13 cellular contexts compared by ENCODE assay signal in genomic region chr17:55769625-55770000, GRCh38. TPM values are rescaled to one million over a fixed set of nuclear protein-coding genes. Genes with fewer than 3 reads are reported as not detected.
A peak's percentile ranks its signal among the peaks of the same experiment; 100 is the strongest.
DNase-seq lines count a peak whose midpoint lies in the region; ATAC-seq and TF ChIP-seq lines count a peak whose summit lies in the region.
"Had no signal": no experiment of that assay in that cellular context is flagged by ENCODE, and none has a peak within 500 bp of the region (broad histone marks: within the 10 kb centered on the region; RNA-seq: fewer than 3 reads in every experiment).

No MANE protein-coding gene starts in this region.

- peak; percentile 65 for DNase-seq in Daoy (ENCODE audit: low read depth)
- DNase-seq in Panc1 (ENCODE audit: low read depth, low spot score) = no peak
- DNase-seq in fibroblast of the aortic adventitia (ENCODE audit: low read depth) = peak; percentile 83
- DNase-seq in sigmoid colon = peak; percentile 73
- DNase-seq in COLO668 (lab: John Stamatoyannopoulos, UW; ENCODE audit: unreplicated experiment) = no peak
- no peak for DNase-seq in NCI-H446 (lab: John Stamatoyannopoulos, UW)
- DNase-seq: effector memory CD8-positive, alpha-beta T cell; NCI-H146; stimulated activated CD4-positive, alpha-beta T cell treated with anti-CD3 and anti-CD28 coated beads, Interleukin-2, amount 100 ng/mL, for 48 hours had no signal

- ATAC-seq in Panc1 = peak; percentile 55
- no peak for ATAC-seq in HG02610 (IDR thresholded peaks at IDR 0.05; ENCODE audit: unreplicated experiment)
- ATAC-seq in HG03442 (IDR thresholded peaks at IDR 0.05; ENCODE audit: unreplicated experiment) = no peak
- ATAC-seq: activated T-helper 17 cell treated with anti-CD3 and anti-CD28 coated beads, Interleukin-2, amount 50 U/mL, for 72 hours; effector memory CD8-positive, alpha-beta T cell had no signal

- intact Hi-C loops in Panc1 (cut with micrococcal nuclease; ENCODE audit: unreplicated experiment) = no loop called here
- intact Hi-C loops in sigmoid colon (cut with DNase I) = loop anchor here (5.0 kb wide), 2 partner anchors 47 to 117 kb away; partner anchors contain the start of gene TMEM100

- H3K9me3 ChIP-seq in Panc1 (ENCODE audit: control insufficient read depth, insufficient read depth, low read depth, low read length) (no peaks in the 10 kb centered on the region), sigmoid colon (no peaks in the 10 kb centered on the region)

- H3K27me3 ChIP-seq in Panc1 (ENCODE audit: control insufficient read depth, insufficient read depth, low read length) = no peaks in the 10 kb centered on the region
- no peaks in the 10 kb centered on the region for H3K27me3 ChIP-seq in sigmoid colon

- WGBS in sigmoid colon, 2 donors = 75 to 80% methylated on average over 6 of the region's 6 CpGs

- CTCF ChIA-PET in Panc1 (lab: Charles Lee) = interaction anchor here (0.6 to 1.0 kb wide), 3 partner anchors 19 to 168 kb away, joined by 3 to 4 read pairs (median 3); partner anchors contain the start of gene PCTP

- TF ChIP-seq EP300 in sigmoid colon (IDR thresholded peaks at IDR 0.05) = no peak

- H3K4me1 ChIP-seq in Panc1 (ENCODE audit: control insufficient read depth, insufficient read depth, low read length) (0 out of 2 replicates have a peak, but pooled peaks cover 5% of the 10 kb centered on the region), sigmoid colon (peaks cover 0 to 22% (median 21%) of the 10 kb centered on the region in 4 donors)

- H3K27ac ChIP-seq in Panc1 (ENCODE audit: low read length) (no peak overlapping the region), sigmoid colon (peak overlapping the region; percentile 25 to 63 (median 42))

- BruUV-seq in Panc1 (replicated peaks; lab: Mats Ljungman, UMichigan) = no TSS peak

- in situ Hi-C loops in Panc1 (cut with HindIII; ENCODE audit: low pct_unique_long_range_greater_than_20kb, low sequenced_read_pairs) = no loop called here

- TF ChIP-seq POLR2A in sigmoid colon (IDR thresholded peaks at IDR 0.05) = no peak

- POLR2A ChIA-PET in Panc1 (lab: Charles Lee) = no interaction called here

- H3K4me3 ChIP-seq in Panc1 (ENCODE audit: low read depth in 2 of 2, low read length in 2 of 2) = no peak overlapping the region
- no peak overlapping the region for H3K4me3 ChIP-seq in fibroblast of the aortic adventitia (ENCODE audit: low read depth, low read length)
- no peak overlapping the region for H3K4me3 ChIP-seq in sigmoid colon

- H3K36me3 ChIP-seq in Panc1 (ENCODE audit: control insufficient read depth, insufficient read depth, low read length) = no peaks in the 10 kb centered on the region
- peaks cover 7 to 64% (median 29%) of the 10 kb centered on the region in 4 donors for H3K36me3 ChIP-seq in sigmoid colon

- TF ChIP-seq CTCF in Panc1 (IDR thresholded peaks at IDR 0.05) (no peak), fibroblast of the aortic adventitia (IDR thresholded peaks at IDR 0.05; ENCODE audit: insufficient read depth, low read length) (no peak), sigmoid colon (IDR thresholded peaks at IDR 0.05) (no peak)

RNA-seq across cellular contexts. Expression of gene PCTP, which starts 18.8 kb away (rescaled TPM):
- total RNA-seq in Daoy (2014; rRNA removed; shearing (Covaris generic)) = 5.9 and 8.1 TPM in 2 replicates
- 23.7 TPM for total RNA-seq in Panc1 (2021; ENCODE audit: unreplicated experiment)
- polyA plus RNA-seq in Panc1 (2012; ENCODE audit: insufficient read length) = 19.8 TPM
- total RNA-seq in fibroblast of the aortic adventitia (ENCODE audit: low replicate concordance) = 5.2 and 9.7 TPM in 2 replicates
- 10 to 100 TPM; 20.8 to 25.0 (median 23.9) TPM for total RNA-seq in sigmoid colon
- polyA plus RNA-seq in sigmoid colon = 10 to 100 TPM; 28.9 to 64.7 (median 45.0) TPM

RNA-seq across cellular contexts. Expression of gene TMEM100, which starts 46.9 kb away (rescaled TPM):
- total RNA-seq in Daoy (2014; rRNA removed; shearing (Covaris generic)) = 0.06 TPM in 1 of 2 replicates, not detected in the other
- total RNA-seq in Panc1 (2021; ENCODE audit: unreplicated experiment) (0.10 TPM), fibroblast of the aortic adventitia (ENCODE audit: low replicate concordance) (0.57 and 2.1 TPM in 2 replicates), sigmoid colon (10 to 100 TPM in 3 of 4 donors, 1 to 10 TPM in 1; 9.0 to 25.0 (median 15.3) TPM)
- polyA plus RNA-seq in Panc1 (2012; ENCODE audit: insufficient read length) = 0.17 TPM
- polyA plus RNA-seq in sigmoid colon = 1 to 10 TPM; 2.5 to 7.1 (median 5.4) TPM
- total RNA-seq: activated T-helper 17 cell treated with anti-CD3 and anti-CD28 coated beads, Interleukin-2, amount 50 U/mL, for 72 hours; T-helper 2 cell treated with Interferon-gamma antibody and Interleukin-4, amounts not matched to agents 100 ng/mL and 5 ng/mL, for 36 hours had no signal

Comparison
In these comparisons a context has a peak if more than half of its experiments do, and no peak if none do; other contexts are left out.
1. DNase-seq: peak in Daoy (single experiment), fibroblast of the aortic adventitia (single experiment) and sigmoid colon (single experiment); none in Panc1 (single experiment), COLO668 (single experiment) and NCI-H446 (0 of 2).